Comparison of ENCODE assay signal across 8 cellular contexts in the genomic region with DNA sequence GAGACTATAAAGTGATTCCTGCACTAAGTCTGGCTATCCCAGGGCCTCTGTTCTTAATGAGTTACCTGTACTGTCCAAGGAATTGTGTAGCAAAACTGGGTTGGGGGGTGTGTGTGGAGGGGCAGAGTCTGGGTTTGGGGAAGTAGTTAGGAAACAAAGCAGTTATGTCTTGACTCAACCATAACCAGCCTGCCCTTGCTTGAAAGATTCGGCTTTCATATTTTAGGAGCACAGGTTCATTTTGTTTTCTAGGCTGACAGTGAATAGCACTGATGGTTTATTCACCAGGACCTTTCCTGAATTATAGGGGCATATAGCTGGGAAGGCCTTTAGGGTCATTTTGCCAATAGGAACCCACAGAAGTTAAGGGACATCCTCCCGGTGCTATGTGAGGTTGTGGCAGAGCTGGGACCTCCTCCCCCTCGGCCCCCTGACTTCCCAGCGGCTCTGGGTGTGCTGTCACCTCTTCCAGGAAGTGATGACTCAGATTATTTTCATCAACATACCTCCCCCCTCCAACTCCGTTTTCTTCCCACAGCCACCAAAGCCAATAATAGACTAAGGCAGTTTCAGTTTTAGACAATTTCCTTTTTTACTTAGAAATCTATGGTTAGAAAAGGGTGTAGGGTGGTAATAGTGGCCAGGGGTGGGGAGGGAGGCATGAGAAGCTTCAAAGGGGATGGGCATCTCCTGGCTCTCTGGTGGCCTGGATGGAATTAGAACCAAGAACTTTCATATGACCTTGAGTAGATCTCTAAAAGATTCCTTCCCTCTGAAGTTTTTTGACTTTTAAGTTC. TPM values are rescaled to one million over a fixed set of nuclear protein-coding genes. Genes with fewer than 3 reads are reported as not detected.
A peak's percentile ranks its signal among the peaks of the same experiment; 100 is the strongest.
DNase-seq lines count a peak whose midpoint lies in the region; ATAC-seq, FAIRE-seq and TF ChIP-seq lines count a peak whose summit lies in the region.

No MANE protein-coding gene starts in this region.

- no peaks in the 10 kb centered on the region for H3K27me3 ChIP-seq in pancreas
- H3K27me3 ChIP-seq in upper lobe of left lung = no peaks in the 10 kb centered on the region

- no peak for TF ChIP-seq POLR2A in upper lobe of left lung (IDR thresholded peaks at IDR 0.05)

- H3K4me3 ChIP-seq in epithelial cell of esophagus (ENCODE audit: low read length) (no peak overlapping the region), pancreas (no peak overlapping the region), upper lobe of left lung (no peak overlapping the region)

- DNase-seq in A172 (ENCODE audit: low spot score) (peak; percentile 57), KBM-7 (peak; percentile 37), epithelial cell of esophagus (ENCODE audit: low read depth) (peak; percentile 53), pancreas (peak in 1 of 6 donors; percentile 32), upper lobe of left lung (peak in 1 of 2 donors; percentile 51), HuH-7.5 (ENCODE audit: low spot score) (no peak)
- DNase-seq in activated CD4-positive, alpha-beta T cell treated with anti-CD3 and anti-CD28 coated beads, Interleukin-2, amount 50 U/mL, for 48 hours = peak; percentile 61 to 68

- intact Hi-C loops in pancreas (cut with DNase I) = no loop called here

- H3K36me3 ChIP-seq in pancreas (no peaks in the 10 kb centered on the region), upper lobe of left lung (no peaks in the 10 kb centered on the region)

- peak overlapping the region in 3 of 4 donors; percentile 46 to 84 (median 71) for H3K27ac ChIP-seq in pancreas
- peak overlapping the region; percentile 63 to 73 (median 72) for H3K27ac ChIP-seq in upper lobe of left lung

- peak; percentile 46 for ATAC-seq in GM19467 (IDR thresholded peaks at IDR 0.05; ENCODE audit: unreplicated experiment)
- peak; percentile 61 to 91 (median 76) for ATAC-seq in pancreas
- ATAC-seq in upper lobe of left lung (ENCODE audit: low FRiP score in 2 of 2) = peak; percentile 35 to 72

- H3K9me3 ChIP-seq in pancreas = no peaks in the 10 kb centered on the region
- no peaks in the 10 kb centered on the region for H3K9me3 ChIP-seq in upper lobe of left lung

- H3K4me1 ChIP-seq in pancreas (peaks cover 3 to 23% (median 16%) of the 10 kb centered on the region in 3 donors), upper lobe of left lung (peaks cover 31 to 36% (median 33%) of the 10 kb centered on the region in 4 donors)

- WGBS in pancreas, 2 donors = 50 to 55% methylated on average over 5 of the region's 5 CpGs
- WGBS in upper lobe of left lung, 2 donors = 27 to 28% methylated on average over 5 of the region's 5 CpGs

- no peak for FAIRE-seq in pancreas (lab: Jason Lieb, UNC)

- TF ChIP-seq CTCF in epithelial cell of esophagus (IDR thresholded peaks at IDR 0.05; ENCODE audit: insufficient read depth, low read depth, low read length, missing control alignments) (no peak), pancreas (IDR thresholded peaks at IDR 0.05) (no peak), upper lobe of left lung (IDR thresholded peaks at IDR 0.05) (no peak)

- peak in 3 of 4 donors; percentile 67 to 81 (median 78) for TF ChIP-seq EP300 in upper lobe of left lung (IDR thresholded peaks at IDR 0.05)

- in situ Hi-C loops in KBM-7 (cut with MboI; ENCODE audit: low pct_unique_long_range_greater_than_20kb, low sequenced_read_pairs) = no loop called here

RNA-seq across cellular contexts. Expression of gene SETBP1, which starts 44.8 kb away (rescaled TPM):
- 0.10 and 0.14 TPM in 2 replicates for total RNA-seq in A172 (2014; rRNA removed; shearing (Covaris generic))
- total RNA-seq in pancreas (10 to 100 TPM; 16.6 to 24.0 (median 20.7) TPM), upper lobe of left lung (10 to 100 TPM; 11.7 to 38.8 (median 16.6) TPM)
- polyA plus RNA-seq in pancreas = 1 to 10 TPM; 3.9 to 6.7 TPM

Comparison
In these comparisons a context has a peak if more than half of its experiments do, and no peak if none do; other contexts are left out.
1. RNA of gene SETBP1, which starts 44.8 kb away (total RNA-seq): 16.6 to 24.0 TPM in pancreas and 11.7 to 38.8 TPM in upper lobe of left lung; 0.10 to 0.14 TPM in A172; every median in the first group is over 10 times any median in the second.
2. Peak in every context shown above with its lines, with median percentiles within 50 percentile points of each other: ATAC-seq.